ENCODE assay signal across 9 cellular contexts in the genomic region with DNA sequence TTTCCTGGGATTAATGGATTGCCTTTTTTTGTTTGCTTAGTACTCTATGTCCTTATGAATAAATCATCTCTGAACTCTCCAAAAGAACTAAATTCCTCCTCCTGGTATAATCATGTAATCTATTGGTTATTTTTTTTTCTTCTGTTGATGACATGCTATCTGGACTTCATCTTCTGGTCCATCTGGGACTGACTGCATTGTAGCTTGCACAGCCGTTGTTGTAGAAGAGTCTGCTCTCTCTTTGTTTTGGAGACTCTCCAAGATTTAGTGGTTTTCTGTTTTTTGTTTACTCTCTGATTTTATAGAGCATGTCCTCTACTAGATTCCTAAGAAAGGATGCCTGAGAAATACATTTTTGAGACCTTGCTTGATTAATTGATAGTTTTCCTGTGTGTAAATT.
DNase-seq lines count a peak whose midpoint lies in the region; ATAC-seq and TF ChIP-seq lines count a peak whose summit lies in the region.
"Had no signal": no experiment of that assay in that cellular context is flagged by ENCODE, and none has a peak within 500 bp of the region (broad histone marks: within the 10 kb centered on the region; RNA-seq: fewer than 3 reads in every experiment).

No MANE protein-coding gene starts in this region.

- DNase-seq in AG04449 (ENCODE audit: low read depth, low spot score) (peak; percentile 41), HS-27A (ENCODE audit: low read depth) (peak; percentile 27), astrocyte of the cerebellum (ENCODE audit: low read depth) (peak; percentile 62), left kidney (ENCODE audit: low read depth, low spot score) (peak; percentile 31), germinal center (ENCODE audit: low spot score) (no peak), NCI-H82 treated with DMSO at 0.1 percent for 48 hours (lab: John Stamatoyannopoulos, UW; ENCODE audit: unreplicated experiment) (no peak)
- no peak for DNase-seq in activated CD8-positive, alpha-beta memory T cell treated with anti-CD3 and anti-CD28 coated beads, Interleukin-2, amount 50 U/mL, for 48 hours
- DNase-seq: T-helper 2 cell had no signal

- POLR2A ChIA-PET in AG04449 (lab: Yijun Ruan, JAX) = no interaction called here

- CTCF ChIA-PET in AG04449 (lab: Yijun Ruan, JAX) = interaction anchor here (1.7 kb wide), 1 partner anchor 149 kb away, joined by 6 read pairs; no protein-coding TSS in a partner anchor

- in situ Hi-C loops in astrocyte of the cerebellum (cut with HindIII; ENCODE audit: low sequenced_read_pairs) = no loop called here

- H3K4me3 ChIP-seq in AG04449 (ENCODE audit: low read depth, low read length) = no peak overlapping the region
- no peak overlapping the region for H3K4me3 ChIP-seq in astrocyte of the cerebellum (ENCODE audit: low read depth, low read length)

- no peak for ATAC-seq in HG03521 (IDR thresholded peaks at IDR 0.05; ENCODE audit: unreplicated experiment)

- TF ChIP-seq CTCF in AG04449 (IDR thresholded peaks at IDR 0.05; ENCODE audit: insufficient read depth, low read length, missing control alignments) (no peak), astrocyte of the cerebellum (IDR thresholded peaks at IDR 0.05; ENCODE audit: low read depth, low read length, missing control alignments) (no peak)

Comparison
In these comparisons a context has a peak if more than half of its experiments do, and no peak if none do; other contexts are left out.
1. DNase-seq: peak in AG04449 (single experiment), HS-27A (single experiment), astrocyte of the cerebellum (single experiment) and left kidney (single experiment); none in germinal center (single experiment), activated CD8-positive, alpha-beta memory T cell treated with anti-CD3 and anti-CD28 coated beads, Interleukin-2, amount 50 U/mL, for 48 hours (single experiment) and NCI-H82 treated with DMSO at 0.1 percent for 48 hours (single experiment).